8 cellular contexts compared by ENCODE assay signal in genomic region chr12:49580572-49581535, GRCh38. TPM values are rescaled to one million over a fixed set of nuclear protein-coding genes. Genes with fewer than 3 reads are reported as not detected.
A peak's percentile ranks its signal among the peaks of the same experiment; 100 is the strongest.
DNase-seq lines count a peak whose midpoint lies in the region; ATAC-seq lines count a peak whose summit lies in the region.

No MANE protein-coding gene starts in this region.

- H3K36me3 Mint-ChIP-seq in activated CD4-positive, alpha-beta memory T cell treated with anti-CD3 and anti-CD28 coated beads for 36 hours, result peaks cover 5% of the 10 kb centered on the region

- H3K4me3 Mint-ChIP-seq in activated CD4-positive, alpha-beta memory T cell treated with anti-CD3 and anti-CD28 coated beads for 36 hours, result no peak overlapping the region

- intact Hi-C loops in activated CD4-positive, alpha-beta memory T cell treated with anti-CD3 and anti-CD28 coated beads for 36 hours (cut with micrococcal nuclease), result loop anchor here (5.0 kb wide), 1 partner anchor 41 kb away; the partner anchor contains the start of gene PRPF40B

- H3K4me1 Mint-ChIP-seq in activated CD4-positive, alpha-beta memory T cell treated with anti-CD3 and anti-CD28 coated beads for 36 hours (ENCODE audit: low read depth), result peaks cover 18% of the 10 kb centered on the region

- H3K9me3 ChIP-seq in effector memory CD4-positive, alpha-beta T cell (ENCODE audit: control insufficient read depth, low read length), result no peaks in the 10 kb centered on the region

- no peaks in the 10 kb centered on the region for H3K9me3 Mint-ChIP-seq in activated CD4-positive, alpha-beta memory T cell treated with anti-CD3 and anti-CD28 coated beads for 36 hours

- H3K36me3 ChIP-seq in effector memory CD4-positive, alpha-beta T cell (ENCODE audit: control insufficient read depth, insufficient read depth, low read length), result peaks cover 12% of the 10 kb centered on the region

- H3K4me3 ChIP-seq in effector memory CD4-positive, alpha-beta T cell (ENCODE audit: insufficient read depth, low read depth, low read length, poor library complexity, severe bottlenecking), result no peak overlapping the region

- CTCF ChIA-PET in activated CD4-positive, alpha-beta memory T cell treated with anti-CD3 and anti-CD28 coated beads for 36 hours (lab: Charles Lee), result interaction anchor here (0.5 to 4.2 kb wide), 34 partner anchors 8 to 364 kb away, joined by 3 to 25 read pairs (median 3); partner anchors contain the start of genes KCNH3, PRPF40B and TMBIM6

- peak; percentile 70 for DNase-seq in COLO829 (ENCODE audit: low spot score)
- DNase-seq in NCI-H524 (lab: John Stamatoyannopoulos, UW), result peak; percentile 57 to 88
- DNase-seq in activated CD4-positive, alpha-beta memory T cell treated with anti-CD3 and anti-CD28 coated beads for 36 hours, result peak; percentile 65
- DNase-seq in effector memory CD4-positive, alpha-beta T cell, result peak in 2 of 3 donors; percentile 13 to 29
- peak; percentile 88 for DNase-seq in medulla oblongata (ENCODE audit: extremely low spot score)
- peak; percentile 16 to 33 for DNase-seq in stimulated activated CD8-positive, alpha-beta memory T cell treated with anti-CD3 and anti-CD28 coated beads, Interleukin-2, amount 100 ng/mL, for 1 hour (ENCODE audit: low read depth in 2 of 2)

- H3K27ac ChIP-seq in effector memory CD4-positive, alpha-beta T cell (ENCODE audit: insufficient read depth, low read length, poor library complexity, severe bottlenecking), result no peak overlapping the region

- H3K27ac Mint-ChIP-seq in activated CD4-positive, alpha-beta memory T cell treated with anti-CD3 and anti-CD28 coated beads for 36 hours, result peak overlapping the region; percentile 8

- peaks cover 7% of the 10 kb centered on the region for H3K4me1 ChIP-seq in effector memory CD4-positive, alpha-beta T cell (ENCODE audit: control insufficient read depth, insufficient read depth, low read length, poor library complexity, severe bottlenecking)

- no peaks in the 10 kb centered on the region for H3K27me3 Mint-ChIP-seq in activated CD4-positive, alpha-beta memory T cell treated with anti-CD3 and anti-CD28 coated beads for 36 hours

- H3K27me3 ChIP-seq in effector memory CD4-positive, alpha-beta T cell (replicated peaks; ENCODE audit: control insufficient read depth, insufficient read depth, low read length, poor library complexity, severe bottlenecking), result no peaks in the 10 kb centered on the region

- peak; percentile 45 for ATAC-seq in HG02588 (IDR thresholded peaks at IDR 0.05; ENCODE audit: unreplicated experiment)
- ATAC-seq in GM18502 (IDR thresholded peaks at IDR 0.05; ENCODE audit: poor library complexity, unreplicated experiment), result no peak

- POLR2A ChIA-PET in activated CD4-positive, alpha-beta memory T cell treated with anti-CD3 and anti-CD28 coated beads for 36 hours (lab: Charles Lee), result interaction anchor here (0.9 to 1.2 kb wide), 2 partner anchors 10 to 83 kb away, joined by 3 read pairs; no protein-coding TSS in a partner anchor

RNA-seq across cellular contexts. Expression of gene MCRS1, which starts 12.9 kb away (rescaled TPM):
- total RNA-seq in activated CD4-positive, alpha-beta memory T cell treated with anti-CD3 and anti-CD28 coated beads for 36 hours, result 10 to 100 TPM; 52.3 to 56.8 TPM

RNA-seq across cellular contexts. Expression of gene FAM186B, which starts 24.6 kb away (rescaled TPM):
- not detected for total RNA-seq in activated CD4-positive, alpha-beta memory T cell treated with anti-CD3 and anti-CD28 coated beads for 36 hours

RNA-seq across cellular contexts. Expression of gene KCNH3, which starts 42.0 kb away (rescaled TPM):
- total RNA-seq in activated CD4-positive, alpha-beta memory T cell treated with anti-CD3 and anti-CD28 coated beads for 36 hours, result 1 to 10 TPM; 1.2 to 1.3 TPM

RNA-seq across cellular contexts. Expression of gene PRPF40B, which starts 42.5 kb away (rescaled TPM):
- total RNA-seq in activated CD4-positive, alpha-beta memory T cell treated with anti-CD3 and anti-CD28 coated beads for 36 hours, result 1 to 10 TPM; 6.2 to 8.9 TPM

Comparison
In these comparisons a context has a peak if more than half of its experiments do, and no peak if none do; other contexts are left out.
1. DNase-seq: peak in every context shown above with its lines; median percentile 88 in medulla oblongata; 72 in NCI-H524; 70 in COLO829; 65 in activated CD4-positive, alpha-beta memory T cell treated with anti-CD3 and anti-CD28 coated beads for 36 hours; 24 in stimulated activated CD8-positive, alpha-beta memory T cell treated with anti-CD3 and anti-CD28 coated beads, Interleukin-2, amount 100 ng/mL, for 1 hour; 21 in effector memory CD4-positive, alpha-beta T cell.